15 cellular contexts compared by ENCODE assay signal in the genomic region with DNA sequence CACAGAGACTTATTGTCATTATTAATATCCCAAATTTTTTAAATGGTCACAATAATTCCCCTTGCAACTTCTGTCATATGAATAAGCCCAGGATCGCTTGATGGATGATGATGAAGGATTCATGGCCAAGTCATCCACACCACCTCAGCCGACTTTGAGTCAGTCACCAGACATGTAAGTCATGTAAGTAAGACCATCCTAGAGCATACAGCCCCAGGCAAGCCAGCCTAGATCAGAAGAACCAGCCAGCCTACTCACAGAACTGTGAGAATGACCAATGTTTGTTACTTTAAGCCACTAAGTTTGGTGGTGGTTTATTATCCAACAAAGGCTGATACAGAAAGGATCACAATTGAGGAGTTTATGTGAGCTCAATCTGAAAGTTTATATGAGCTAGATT.
A peak's percentile ranks its signal among the peaks of the same experiment; 100 is the strongest.
DNase-seq lines count a peak whose midpoint lies in the region; ATAC-seq and TF ChIP-seq lines count a peak whose summit lies in the region.
"Had no signal": no experiment of that assay in that cellular context is flagged by ENCODE, and none has a peak within 500 bp of the region (broad histone marks: within the 10 kb centered on the region; RNA-seq: fewer than 3 reads in every experiment).

No MANE protein-coding gene starts in this region.

- no peak for TF ChIP-seq CTCF in epithelial cell of esophagus (IDR thresholded peaks at IDR 0.05; ENCODE audit: insufficient read depth, low read depth, low read length, missing control alignments)

- DNase-seq in HCEC 1CT = peak; percentile 54
- DNase-seq in epithelial cell of esophagus (ENCODE audit: low read depth) = peak; percentile 1
- DNase-seq in islet precursor cell = peak; percentile 71
- DNase-seq in sciatic nerve (ENCODE audit: low spot score) = no peak
- DNase-seq in occipital lobe (lab: John Stamatoyannopoulos, UW) = no peak
- DNase-seq: Caco-2; CD4-positive, CD25-positive, alpha-beta regulatory T cell; CD8-positive, alpha-beta T cell; DMS153; DND-41; GM23248; H7 had no signal

- ATAC-seq in HG02642 (IDR thresholded peaks at IDR 0.05; ENCODE audit: poor library complexity, unreplicated experiment) = no peak
- ATAC-seq in sciatic nerve = no peak
- ATAC-seq: CD8-positive, alpha-beta T cell; HCT116 had no signal

- intact Hi-C loops in sciatic nerve (cut with DNase I) = no loop called here

- H3K4me3 ChIP-seq in epithelial cell of esophagus (ENCODE audit: low read length) = no peak overlapping the region
- H3K4me3 ChIP-seq: BLaER1, GM23248 had no signal

Comparison
In these comparisons a context has a peak if more than half of its experiments do, and no peak if none do; other contexts are left out.
1. DNase-seq: peak in HCEC 1CT (single experiment), epithelial cell of esophagus (single experiment) and islet precursor cell (single experiment); none in sciatic nerve (single experiment) and occipital lobe (single experiment).